8 cellular contexts compared by ENCODE assay signal in the genomic region with DNA sequence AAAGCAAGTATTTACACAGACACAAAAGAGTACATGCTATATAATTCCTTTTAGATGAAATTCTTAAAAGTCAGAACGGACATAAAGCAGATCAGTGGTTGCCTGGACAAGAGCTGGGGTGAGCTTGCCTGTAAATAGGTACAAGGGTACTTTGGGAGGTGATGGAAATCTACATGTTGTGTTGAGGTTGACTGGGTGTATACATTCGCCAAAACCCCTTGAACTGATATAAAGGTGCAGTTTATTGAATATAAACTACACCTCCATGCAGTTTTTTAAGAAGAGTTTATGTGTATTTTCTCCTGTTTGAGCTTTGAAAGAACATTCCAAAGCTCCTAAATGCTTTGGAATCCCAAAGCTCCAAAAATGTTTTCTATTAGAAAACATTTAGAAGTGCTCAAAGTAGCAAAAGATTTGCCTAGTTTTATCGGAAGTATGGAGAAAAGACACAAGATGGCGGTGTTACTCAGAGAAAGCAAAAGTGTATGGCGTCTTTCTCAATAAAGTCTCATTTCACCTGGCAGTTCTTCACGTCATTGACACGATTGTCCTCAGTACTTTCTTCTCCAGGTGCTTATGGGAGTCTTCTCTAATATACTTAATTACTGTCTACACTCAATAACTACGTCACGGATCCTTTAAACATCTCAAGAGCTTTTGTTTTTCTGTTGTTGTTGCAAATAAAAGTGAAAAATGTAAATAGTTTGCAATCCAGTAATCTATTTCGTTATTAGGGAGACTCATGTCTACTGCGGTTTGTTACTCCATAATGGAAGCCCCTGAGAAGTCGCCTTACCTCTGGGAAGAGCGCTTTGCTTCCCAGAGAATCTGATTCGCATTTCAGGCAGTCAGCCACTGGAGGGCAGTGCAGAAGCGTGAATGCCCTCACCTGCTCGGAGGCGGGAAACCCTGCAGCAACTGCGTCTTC. TPM values are rescaled to one million over a fixed set of nuclear protein-coding genes. Genes with fewer than 3 reads are reported as not detected.
A peak's percentile ranks its signal among the peaks of the same experiment; 100 is the strongest.
DNase-seq lines count a peak whose midpoint lies in the region; ATAC-seq and TF ChIP-seq lines count a peak whose summit lies in the region.

No MANE protein-coding gene starts in this region.

- DNase-seq in AG09309 (ENCODE audit: low read depth), result peak; percentile 39
- peak; percentile 65 for DNase-seq in NCI-H460 (ENCODE audit: extremely low read depth, low read depth)
- peak; percentile 61 for DNase-seq in activated CD4-positive, alpha-beta T cell treated with anti-CD3 and anti-CD28 coated beads, Interleukin-2, amount 50 U/mL, for 1 hour
- DNase-seq in lung microvascular endothelial cell (ENCODE audit: low read depth in 2 of 2), result peak; percentile 86
- DNase-seq in stimulated activated CD4-positive, alpha-beta T cell treated with anti-CD3 and anti-CD28 coated beads, TNF-alpha, amount 100 ng/mL, for 4 hours (ENCODE audit: low read depth in 3 of 3), result peak; percentile 44 to 46 (median 45)

- H3K27ac ChIP-seq in duodenal mucosa (ENCODE audit: low read depth, low read length), result no peak overlapping the region

- H3K4me3 ChIP-seq in AG09309 (ENCODE audit: control insufficient read depth, low read depth, low read length) (peak overlapping the region; percentile 25), duodenal mucosa (ENCODE audit: low read depth in 1 of 2, low read length in 2 of 2) (peak overlapping the region; percentile 69 to 71)

- H3K36me3 ChIP-seq in duodenal mucosa (ENCODE audit: control insufficient read depth in 1 of 2, insufficient read depth in 2 of 2, low read length in 2 of 2), result no peaks in the 10 kb centered on the region

- peak overlapping the region; percentile 35 to 40 for H3K9ac ChIP-seq in duodenal mucosa (ENCODE audit: low read depth in 1 of 2, low read length in 2 of 2)

- no peaks in the 10 kb centered on the region for H3K4me1 ChIP-seq in duodenal mucosa (ENCODE audit: control insufficient read depth in 1 of 2, insufficient read depth in 2 of 2, low read length in 2 of 2)

- peaks cover 0 to 3% of the 10 kb centered on the region in 2 donors for H3K9me3 ChIP-seq in duodenal mucosa (ENCODE audit: control insufficient read depth in 1 of 2, low read length in 2 of 2)

- peak; percentile 74 for ATAC-seq in GM19025 (IDR thresholded peaks at IDR 0.05; ENCODE audit: low read depth, unreplicated experiment)
- ATAC-seq in HG03442 (IDR thresholded peaks at IDR 0.05; ENCODE audit: unreplicated experiment), result peak; percentile 88

- TF ChIP-seq CTCF in AG09309 (IDR thresholded peaks at IDR 0.05; ENCODE audit: control insufficient read depth, insufficient read depth, low read depth, low read length, missing control alignments), result peak; percentile 90

- peaks cover 5 to 6% of the 10 kb centered on the region in 2 donors for H3K27me3 ChIP-seq in duodenal mucosa (ENCODE audit: control insufficient read depth in 1 of 2, insufficient read depth in 2 of 2, low read length in 2 of 2)

RNA-seq across cellular contexts. Expression of a gene that starts 14.7 kb away (rescaled TPM):
- 138 and 141 TPM in 2 replicates for total RNA-seq in NCI-H460 (2014; rRNA removed; shearing (Covaris generic))
- polyA plus RNA-seq in NCI-H460 (2014; cell fraction: nucleus; rRNA removed), result 270 and 462 TPM in 2 replicates
- 156 and 191 TPM in 2 replicates for total RNA-seq in lung microvascular endothelial cell
